ENCODE assay signal across 8 cellular contexts in genomic region chr1:116878804-116879477, GRCh38. TPM values are rescaled to one million over a fixed set of nuclear protein-coding genes. Genes with fewer than 3 reads are reported as not detected.
DNase-seq lines count a peak whose midpoint lies in the region; ATAC-seq and TF ChIP-seq lines count a peak whose summit lies in the region.

No MANE protein-coding gene starts in this region.

- no peaks in the 10 kb centered on the region for H3K9me3 ChIP-seq in RWPE2 (ENCODE audit: severe bottlenecking)
- H3K9me3 ChIP-seq in fibroblast of lung (ENCODE audit: control insufficient read depth, insufficient read depth, low read depth, low read length), result no peaks in the 10 kb centered on the region
- no peaks in the 10 kb centered on the region for H3K9me3 ChIP-seq in neural progenitor cell (ENCODE audit: low read depth)

- ATAC-seq in GM18907 (IDR thresholded peaks at IDR 0.05; ENCODE audit: unreplicated experiment), result peak; percentile 69
- ATAC-seq in RWPE2 (ENCODE audit: low read depth), result peak; percentile 84
- no peak for ATAC-seq in HG03159 (IDR thresholded peaks at IDR 0.05; ENCODE audit: unreplicated experiment)
- no peak for ATAC-seq in HG02884 (IDR thresholded peaks at IDR 0.05; ENCODE audit: unreplicated experiment)

- H3K4me2 ChIP-seq in fibroblast of lung (ENCODE audit: extremely low read depth, insufficient read depth, low read length), result peak overlapping the region; percentile 56
- peak overlapping the region; percentile 76 for H3K4me2 ChIP-seq in neural progenitor cell

- no peak overlapping the region for H3K9ac ChIP-seq in fibroblast of lung (ENCODE audit: insufficient read depth, low read length)
- no peak overlapping the region for H3K9ac ChIP-seq in neural progenitor cell

- peaks cover 36% of the 10 kb centered on the region for H3K4me1 ChIP-seq in RWPE2 (ENCODE audit: insufficient read depth, poor library complexity, severe bottlenecking)
- no peaks in the 10 kb centered on the region for H3K4me1 ChIP-seq in fibroblast of lung (ENCODE audit: control insufficient read depth, extremely low read depth, insufficient read depth, low read length)
- peaks cover 33% of the 10 kb centered on the region for H3K4me1 ChIP-seq in neural progenitor cell

- H3K27me3 ChIP-seq in RWPE2 (ENCODE audit: insufficient read depth, poor library complexity, severe bottlenecking) (no peaks in the 10 kb centered on the region), fibroblast of lung (ENCODE audit: control insufficient read depth, insufficient read depth, low read length) (no peaks in the 10 kb centered on the region), neural progenitor cell (no peaks in the 10 kb centered on the region)

- H4K20me1 ChIP-seq in fibroblast of lung (ENCODE audit: control insufficient read depth, extremely low read depth, insufficient read depth, low read length) (no peaks in the 10 kb centered on the region), neural progenitor cell (ENCODE audit: low read depth) (no peaks in the 10 kb centered on the region)

- H3K27me3 Mint-ChIP-seq in neural progenitor cell (ENCODE audit: insufficient read depth, low read depth), result peaks cover 2% of the 10 kb centered on the region

- peak; percentile 16; the same call in 1 of the 2 replicates for TF ChIP-seq CTCF in AG10803 (conservative IDR thresholded peaks at IDR 0.05; ENCODE audit: low read length)
- peak; percentile 20 for TF ChIP-seq CTCF in RWPE2 (IDR thresholded peaks at IDR 0.05; ENCODE audit: poor library complexity, severe bottlenecking)
- TF ChIP-seq CTCF in fibroblast of lung (conservative IDR thresholded peaks at IDR 0.05 in 1 of 2, IDR thresholded peaks at IDR 0.05 in 1 of 2; ENCODE audit: low read depth in 1 of 2, low read length in 2 of 2), result no peak
- no peak for TF ChIP-seq CTCF in neural progenitor cell (IDR thresholded peaks at IDR 0.05)

- H3K36me3 Mint-ChIP-seq in neural progenitor cell, result no peaks in the 10 kb centered on the region

- H3K4me3 Mint-ChIP-seq in neural progenitor cell, result no peak overlapping the region

- H3F3A ChIP-seq in neural progenitor cell (ENCODE audit: low read depth), result peaks cover 22% of the 10 kb centered on the region

- no peak overlapping the region for H2AFZ ChIP-seq in fibroblast of lung (ENCODE audit: low read length)
- peak overlapping the region; percentile 96 for H2AFZ ChIP-seq in neural progenitor cell (replicated peaks)

- no peak overlapping the region for H3K27ac Mint-ChIP-seq in neural progenitor cell

- in situ Hi-C loops in KBM-7 (cut with MboI; ENCODE audit: low pct_unique_long_range_greater_than_20kb, low sequenced_read_pairs), result no loop called here

- H3K36me3 ChIP-seq in RWPE2 (ENCODE audit: low read depth), result no peaks in the 10 kb centered on the region
- H3K36me3 ChIP-seq in fibroblast of lung (ENCODE audit: control insufficient read depth, insufficient read depth, low read length), result no peaks in the 10 kb centered on the region
- H3K36me3 ChIP-seq in neural progenitor cell, result no peaks in the 10 kb centered on the region

- H3K27ac ChIP-seq in RWPE2 (ENCODE audit: poor library complexity, severe bottlenecking), result peak overlapping the region; percentile 78
- no peak overlapping the region for H3K27ac ChIP-seq in fibroblast of lung (ENCODE audit: insufficient read depth, low read length)
- H3K27ac ChIP-seq in neural progenitor cell, result peak overlapping the region; percentile 85

- H3K4me3 ChIP-seq in AG10803 (ENCODE audit: low read length) (peak overlapping the region; percentile 41), RWPE2 (ENCODE audit: severe bottlenecking) (no peak overlapping the region), fibroblast of lung (replicated peaks in 1 of 4; ENCODE audit: control extremely low read depth in 1 of 4, insufficient read depth in 1 of 4, low read depth in 3 of 4, low read length in 4 of 4) (no peak overlapping the region), neural progenitor cell (peak overlapping the region; percentile 32)

- DNase-seq in AG10803 (ENCODE audit: low read depth) (peak; percentile 61), KBM-7 (peak; percentile 97), RWPE2 (ENCODE audit: low spot score) (peak; percentile 92), fibroblast of lung (ENCODE audit: low read depth in 2 of 2) (peak; percentile 22 to 80), neural progenitor cell (ENCODE audit: low spot score) (peak; percentile 64)

- no peaks in the 10 kb centered on the region for H3K9me3 Mint-ChIP-seq in neural progenitor cell

- peaks cover 6% of the 10 kb centered on the region for H3K4me1 Mint-ChIP-seq in neural progenitor cell

- no peaks in the 10 kb centered on the region for H3K79me2 ChIP-seq in fibroblast of lung (ENCODE audit: control insufficient read depth, insufficient read depth, low read length)
- H3K79me2 ChIP-seq in neural progenitor cell (ENCODE audit: low read depth), result no peaks in the 10 kb centered on the region

RNA-seq across cellular contexts. Expression of gene PTGFRN, which starts 30.8 kb away (rescaled TPM):
- total RNA-seq in fibroblast of lung (1.2 and 15.4 TPM in 2 replicates), neural progenitor cell (ENCODE audit: low replicate concordance) (41.5 and 53.2 TPM in 2 replicates)
- polyA plus RNA-seq in fibroblast of lung, result 0.72 and 7.5 TPM in 2 replicates
- 0.61 and 7.5 TPM in 2 replicates for polyA plus RNA-seq in fibroblast of lung (2012)
- polyA minus RNA-seq in fibroblast of lung (ENCODE audit: low replicate concordance), result 0.31 and 3.6 TPM in 2 replicates

Comparison
In these comparisons a context has a peak if more than half of its experiments do, and no peak if none do; other contexts are left out.
1. H3K4me3 ChIP-seq: peak in AG10803 (single experiment) and neural progenitor cell (single experiment); none in RWPE2 (single experiment) and fibroblast of lung (0 of 4).
2. CTCF ChIP-seq: peak in AG10803 (single experiment) and RWPE2 (single experiment); none in fibroblast of lung (0 of 2) and neural progenitor cell (single experiment).
3. ATAC-seq: peak in GM18907 (single experiment) and RWPE2 (single experiment); none in HG03159 (single experiment) and HG02884 (single experiment).
4. Peak in every context shown above with its lines, with median percentiles within 50 percentile points of each other: DNase-seq.